ENCODE assay signal across 11 cellular contexts in the genomic region with DNA sequence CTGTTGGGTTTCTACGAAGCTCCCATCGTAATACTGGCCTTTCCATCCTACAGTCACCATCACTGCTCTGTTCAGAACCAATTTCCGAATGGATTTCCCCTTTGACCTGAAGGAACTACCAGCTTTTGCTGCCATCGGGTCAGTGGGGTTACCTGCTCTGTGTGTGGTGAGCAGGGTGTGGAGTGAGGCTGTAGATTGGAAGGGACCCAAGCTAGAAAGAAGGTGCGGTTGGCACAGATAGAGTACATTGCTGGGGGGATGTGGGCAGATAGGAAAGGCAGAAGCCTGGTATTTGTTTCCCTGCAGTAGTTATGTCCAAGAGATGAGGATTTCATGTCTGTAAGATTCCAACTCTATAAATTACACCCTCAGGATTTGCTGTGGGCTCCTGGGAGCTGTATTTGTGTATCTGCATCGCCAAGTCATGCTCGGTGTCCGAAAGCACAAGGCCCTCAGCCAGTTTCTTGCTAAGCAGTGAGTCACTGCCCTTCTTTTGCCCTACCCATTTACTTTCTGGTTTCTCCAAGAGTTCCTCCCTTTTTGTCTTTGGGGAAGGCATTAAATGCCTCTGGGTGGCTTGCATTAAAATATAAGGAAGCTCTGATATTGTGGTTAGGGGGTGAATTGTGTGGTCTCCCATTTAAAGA. TPM values are rescaled to one million over a fixed set of nuclear protein-coding genes. Genes with fewer than 3 reads are reported as not detected.
DNase-seq lines count a peak whose midpoint lies in the region; ATAC-seq and TF ChIP-seq lines count a peak whose summit lies in the region.
"Had no signal": no experiment of that assay in that cellular context is flagged by ENCODE, and none has a peak within 500 bp of the region (broad histone marks: within the 10 kb centered on the region; RNA-seq: fewer than 3 reads in every experiment).

No MANE protein-coding gene starts in this region.

- no peaks in the 10 kb centered on the region for H3K27me3 ChIP-seq in skeletal muscle tissue (ENCODE audit: control insufficient read depth in 3 of 3, insufficient read depth in 3 of 3, low read length in 3 of 3)

- no peaks in the 10 kb centered on the region for H3K9me3 ChIP-seq in skeletal muscle tissue (ENCODE audit: control insufficient read depth in 3 of 3, low read length in 3 of 3)

- H3K4me1 ChIP-seq in skeletal muscle tissue (ENCODE audit: control insufficient read depth in 3 of 3, insufficient read depth in 3 of 3, low read length in 3 of 3): peaks cover 20 to 21% (median 21%) of the 10 kb centered on the region in 3 donors
- H3K4me1 ChIP-seq: parathyroid adenoma had no signal

- H3K9ac ChIP-seq in skeletal muscle tissue (ENCODE audit: low read depth in 1 of 3, low read length in 3 of 3): peak overlapping the region in 1 of 3 donors; percentile 1
- H3K9ac ChIP-seq: parathyroid adenoma had no signal

- peak overlapping the region; percentile 82 for H3K27ac ChIP-seq in skeletal muscle tissue (ENCODE audit: low read depth, low read length)
- H3K27ac ChIP-seq: parathyroid adenoma had no signal

- ATAC-seq in SK-N-SH treated with all-trans-retinoic acid at 6 μM for 48 hours (peak; percentile 95), HG03469 (IDR thresholded peaks at IDR 0.05; ENCODE audit: unreplicated experiment) (no peak), GM21786 (IDR thresholded peaks at IDR 0.05; ENCODE audit: unreplicated experiment) (no peak), GM21515 (IDR thresholded peaks at IDR 0.05; ENCODE audit: unreplicated experiment) (no peak)

- peak; percentile 26 for DNase-seq in GOT3 (lab: John Stamatoyannopoulos, UW)
- DNase-seq in fibroblast of the conjunctiva (ENCODE audit: low read depth): peak; percentile 86
- DNase-seq in activated CD4-positive, CD25-positive, alpha-beta regulatory T cell treated with anti-CD3 and anti-CD28 coated beads, Interleukin-2, amount 50 U/mL, for 72 hours: no peak
- DNase-seq: dermis blood vessel endothelial cell, NCI-H510A treated with DMSO at 0.1 percent for 48 hours had no signal

- peaks cover 5 to 19% (median 13%) of the 10 kb centered on the region in 3 donors for H3K36me3 ChIP-seq in skeletal muscle tissue (ENCODE audit: control insufficient read depth in 3 of 3, insufficient read depth in 3 of 3, low read length in 3 of 3)

- no peak overlapping the region for H3K4me3 ChIP-seq in skeletal muscle tissue (ENCODE audit: low read length in 3 of 3)

TF ChIP-seq in SK-N-SH treated with all-trans-retinoic acid at 6 μM for 48 hours, 23 proteins besides CTCF, POLR2A, EP300 and RAD21:
- TF ChIP-seq TOX (CRISPR knock-in tag; IDR thresholded peaks at IDR 0.05; ENCODE audit: borderline replicate concordance) (peak; percentile 48; the same call in 1 of the 2 replicates), ZC3H10 (CRISPR knock-in tag; IDR thresholded peaks at IDR 0.05) (peak; percentile 68; the same call in 1 of the 2 replicates), ZNF8 (CRISPR knock-in tag; IDR thresholded peaks at IDR 0.05) (no peak), RARB (CRISPR knock-in tag; IDR thresholded peaks at IDR 0.05) (peak; percentile 66; the same call in 1 of the 2 replicates), CSDC2 (CRISPR knock-in tag; IDR thresholded peaks at IDR 0.05) (no peak), ARNTL (CRISPR knock-in tag; IDR thresholded peaks at IDR 0.05; ENCODE audit: borderline replicate concordance, low read depth) (no peak)
- TF ChIP-seq, protein P1, sequence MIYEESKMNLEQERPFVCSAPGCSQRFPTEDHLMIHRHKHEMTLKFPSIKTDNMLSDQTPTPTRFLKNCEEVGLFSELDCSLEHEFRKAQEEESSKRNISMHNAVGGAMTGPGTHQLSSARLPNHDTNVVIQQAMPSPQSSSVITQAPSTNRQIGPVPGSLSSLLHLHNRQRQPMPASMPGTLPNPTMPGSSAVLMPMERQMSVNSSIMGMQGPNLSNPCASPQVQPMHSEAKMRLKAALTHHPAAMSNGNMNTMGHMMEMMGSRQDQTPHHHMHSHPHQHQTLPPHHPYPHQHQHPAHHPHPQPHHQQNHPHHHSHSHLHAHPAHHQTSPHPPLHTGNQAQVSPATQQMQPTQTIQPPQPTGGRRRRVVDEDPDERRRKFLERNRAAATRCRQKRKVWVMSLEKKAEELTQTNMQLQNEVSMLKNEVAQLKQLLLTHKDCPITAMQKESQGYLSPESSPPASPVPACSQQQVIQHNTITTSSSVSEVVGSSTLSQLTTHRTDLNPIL (CRISPR knock-in tag; IDR thresholded peaks at IDR 0.05; ENCODE audit: low read depth): no peak
- TF ChIP-seq, protein P2, sequence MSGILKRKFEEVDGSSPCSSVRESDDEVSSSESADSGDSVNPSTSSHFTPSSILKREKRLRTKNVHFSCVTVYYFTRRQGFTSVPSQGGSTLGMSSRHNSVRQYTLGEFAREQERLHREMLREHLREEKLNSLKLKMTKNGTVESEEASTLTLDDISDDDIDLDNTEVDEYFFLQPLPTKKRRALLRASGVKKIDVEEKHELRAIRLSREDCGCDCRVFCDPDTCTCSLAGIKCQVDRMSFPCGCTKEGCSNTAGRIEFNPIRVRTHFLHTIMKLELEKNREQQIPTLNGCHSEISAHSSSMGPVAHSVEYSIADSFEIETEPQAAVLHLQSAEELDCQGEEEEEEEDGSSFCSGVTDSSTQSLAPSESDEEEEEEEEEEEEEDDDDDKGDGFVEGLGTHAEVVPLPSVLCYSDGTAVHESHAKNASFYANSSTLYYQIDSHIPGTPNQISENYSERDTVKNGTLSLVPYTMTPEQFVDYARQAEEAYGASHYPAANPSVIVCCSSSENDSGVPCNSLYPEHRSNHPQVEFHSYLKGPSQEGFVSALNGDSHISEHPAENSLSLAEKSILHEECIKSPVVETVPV (CRISPR knock-in tag; IDR thresholded peaks at IDR 0.05): no peak

RNA-seq across cellular contexts. Expression of a gene that starts 15.4 kb away (rescaled TPM):
- 4.7 TPM for total RNA-seq in skeletal muscle tissue
- total RNA-seq: dermis blood vessel endothelial cell had no signal

RNA-seq across cellular contexts. Expression of a gene that starts 31.2 kb away (rescaled TPM):
- 1.0 TPM for total RNA-seq in skeletal muscle tissue

RNA-seq across cellular contexts. Expression of a gene that starts 43.2 kb away (rescaled TPM):
- total RNA-seq in skeletal muscle tissue: 9.4 TPM

RNA-seq across cellular contexts. Expression of a gene that starts 46.5 kb away (rescaled TPM):
- 1.0 TPM for total RNA-seq in skeletal muscle tissue

RNA-seq across cellular contexts. Expression of a gene that starts 49.8 kb away (rescaled TPM):
- 17.7 TPM for total RNA-seq in skeletal muscle tissue
